8 cellular contexts compared by ENCODE assay signal in genomic region chr12:101698782-101699347, GRCh38. TPM values are rescaled to one million over a fixed set of nuclear protein-coding genes. Genes with fewer than 3 reads are reported as not detected.
DNase-seq lines count a peak whose midpoint lies in the region; TF ChIP-seq lines count a peak whose summit lies in the region.

No MANE protein-coding gene starts in this region.

- 77% methylated on average over 12 of the region's 12 CpGs for WGBS in esophagus muscularis mucosa

- H3K36me3 Mint-ChIP-seq in activated T-cell treated with anti-CD3 and anti-CD28 coated beads, Interleukin-2, amount 50 U/mL, for 24 hours (ENCODE audit: low read depth) = peaks cover 9% of the 10 kb centered on the region
- no peaks in the 10 kb centered on the region for H3K36me3 Mint-ChIP-seq in neural progenitor cell

- H3K4me3 ChIP-seq in SU-DHL-6 (ENCODE audit: insufficient read depth, low read length, poor library complexity, severe bottlenecking) (peak overlapping the region; percentile 66), esophagus muscularis mucosa (peak overlapping the region; percentile 70 to 94 (median 90)), neural progenitor cell (peak overlapping the region; percentile 83)

- no peaks in the 10 kb centered on the region for H3K9me3 ChIP-seq in SU-DHL-6 (ENCODE audit: insufficient read depth, low read length)
- no peaks in the 10 kb centered on the region for H3K9me3 ChIP-seq in esophagus muscularis mucosa
- H3K9me3 ChIP-seq in neural progenitor cell (ENCODE audit: low read depth) = no peaks in the 10 kb centered on the region

- peak overlapping the region; percentile 85 for H3K4me3 Mint-ChIP-seq in activated T-cell treated with anti-CD3 and anti-CD28 coated beads, Interleukin-2, amount 50 U/mL, for 24 hours
- H3K4me3 Mint-ChIP-seq in neural progenitor cell = peak overlapping the region; percentile 94

- H3K4me1 ChIP-seq in esophagus muscularis mucosa (peaks cover 61 to 74% (median 70%) of the 10 kb centered on the region in 4 donors), neural progenitor cell (no peaks in the 10 kb centered on the region)

- no peak overlapping the region for H3K27ac ChIP-seq in SU-DHL-6 (ENCODE audit: low read depth, low read length)
- H3K27ac ChIP-seq in esophagus muscularis mucosa (replicated peaks in 1 of 4) = peak overlapping the region; percentile 89 to 97 (median 96)
- H3K27ac ChIP-seq in neural progenitor cell = no peak overlapping the region

- peaks cover 45% of the 10 kb centered on the region for H3K4me1 Mint-ChIP-seq in activated T-cell treated with anti-CD3 and anti-CD28 coated beads, Interleukin-2, amount 50 U/mL, for 24 hours (ENCODE audit: low read depth)
- H3K4me1 Mint-ChIP-seq in neural progenitor cell = peaks cover 16% of the 10 kb centered on the region

- DNase-seq in activated T-cell treated with anti-CD3 and anti-CD28 coated beads, Interleukin-2, amount 50 U/mL, for 24 hours = no peak
- DNase-seq in activated T-cell treated with anti-CD3 and anti-CD28 coated beads for 4 hours (no peak), esophagus muscularis mucosa (ENCODE audit: extremely low spot score) (no peak), neural progenitor cell (ENCODE audit: low spot score) (no peak), NOMO-1 (lab: John Stamatoyannopoulos, UW; ENCODE audit: unreplicated experiment in 2 of 2) (no peak), middle frontal gyrus (ENCODE audit: extremely low spot score, low spot score) (no peak)
- DNase-seq in activated CD4-positive, CD25-positive, alpha-beta regulatory T cell treated with anti-CD3 and anti-CD28 coated beads, Interleukin-2, amount 50 U/mL, for 72 hours = no peak

- H4K20me1 ChIP-seq in SU-DHL-6 (ENCODE audit: low read depth, low read length) (no peaks in the 10 kb centered on the region), neural progenitor cell (ENCODE audit: low read depth) (peaks cover 3% of the 10 kb centered on the region)

- no peaks in the 10 kb centered on the region for H3K9me3 Mint-ChIP-seq in activated T-cell treated with anti-CD3 and anti-CD28 coated beads, Interleukin-2, amount 50 U/mL, for 24 hours
- H3K9me3 Mint-ChIP-seq in neural progenitor cell = no peaks in the 10 kb centered on the region

- H3K36me3 ChIP-seq in SU-DHL-6 (ENCODE audit: low read length) = no peaks in the 10 kb centered on the region
- no peaks in the 10 kb centered on the region for H3K36me3 ChIP-seq in esophagus muscularis mucosa
- H3K36me3 ChIP-seq in neural progenitor cell = no peaks in the 10 kb centered on the region

- peaks cover 5% of the 10 kb centered on the region; the same call in 1 of the 2 replicates for H3F3A ChIP-seq in SU-DHL-6 (ENCODE audit: insufficient read depth)
- H3F3A ChIP-seq in neural progenitor cell (ENCODE audit: low read depth) = no peaks in the 10 kb centered on the region

- no peaks in the 10 kb centered on the region for H3K79me2 ChIP-seq in SU-DHL-6 (ENCODE audit: insufficient read depth, low read length)
- H3K79me2 ChIP-seq in neural progenitor cell (ENCODE audit: low read depth) = no peaks in the 10 kb centered on the region

- peak overlapping the region; percentile 85 for H3K27ac Mint-ChIP-seq in activated T-cell treated with anti-CD3 and anti-CD28 coated beads, Interleukin-2, amount 50 U/mL, for 24 hours
- H3K27ac Mint-ChIP-seq in neural progenitor cell = peak overlapping the region; percentile 52

- TF ChIP-seq CTCF in SU-DHL-6 (IDR thresholded peaks at IDR 0.05; ENCODE audit: insufficient read depth, low read length, poor library complexity, severe bottlenecking) (peak; percentile 18), esophagus muscularis mucosa (IDR thresholded peaks at IDR 0.05) (no peak), neural progenitor cell (IDR thresholded peaks at IDR 0.05) (peak; percentile 9)

- no peak overlapping the region for H3K9ac ChIP-seq in SU-DHL-6 (ENCODE audit: low read length)
- H3K9ac ChIP-seq in neural progenitor cell = no peak overlapping the region

- TF ChIP-seq POLR2A in esophagus muscularis mucosa (IDR thresholded peaks at IDR 0.05; ENCODE audit: low read depth) = no peak

- H3K4me2 ChIP-seq in SU-DHL-6 (ENCODE audit: low read depth, low read length, poor library complexity, severe bottlenecking) (peak overlapping the region; percentile 78), neural progenitor cell (peak overlapping the region; percentile 97)

- H2AFZ ChIP-seq in SU-DHL-6 (ENCODE audit: low read depth, low read length, severe bottlenecking) (no peak overlapping the region), neural progenitor cell (replicated peaks) (no peak overlapping the region)

- TF ChIP-seq EP300 in esophagus muscularis mucosa (IDR thresholded peaks at IDR 0.05) = no peak

- intact Hi-C loops in esophagus muscularis mucosa (cut with DNase I) = loop anchor here (5.0 kb wide), 1 partner anchor 363 kb away; the partner anchor contains the start of gene WASHC3

- H3K9me2 ChIP-seq in SU-DHL-6 (replicated peaks; ENCODE audit: insufficient read depth, low read length) = no peaks in the 10 kb centered on the region

- H3K27me3 Mint-ChIP-seq in activated T-cell treated with anti-CD3 and anti-CD28 coated beads, Interleukin-2, amount 50 U/mL, for 24 hours = peaks cover 3% of the 10 kb centered on the region
- H3K27me3 Mint-ChIP-seq in neural progenitor cell (ENCODE audit: insufficient read depth, low read depth) = peaks cover 12% of the 10 kb centered on the region

- H3K27me3 ChIP-seq in SU-DHL-6 (ENCODE audit: low read length) = no peaks in the 10 kb centered on the region
- no peaks in the 10 kb centered on the region for H3K27me3 ChIP-seq in esophagus muscularis mucosa
- peaks cover 42% of the 10 kb centered on the region for H3K27me3 ChIP-seq in neural progenitor cell

RNA-seq across cellular contexts. Expression of gene CHPT1, which starts 1.4 kb away (rescaled TPM):
- 100 to 1,000 TPM in 1 of 4 donors, 10 to 100 TPM in 3; 57.5 to 180 (median 83.8) TPM for total RNA-seq in esophagus muscularis mucosa
- total RNA-seq in neural progenitor cell (ENCODE audit: low replicate concordance) = 6.5 and 12.7 TPM in 2 replicates

RNA-seq across cellular contexts. Expression of gene SYCP3, which starts 40.4 kb away (rescaled TPM):
- not detected for total RNA-seq in esophagus muscularis mucosa
- 0.03 and 0.04 TPM in 2 replicates for total RNA-seq in neural progenitor cell (ENCODE audit: low replicate concordance)

Comparison
In these comparisons a context has a peak if more than half of its experiments do, and no peak if none do; other contexts are left out.
1. H3K27ac ChIP-seq: peak in esophagus muscularis mucosa (4 of 4); none in SU-DHL-6 (single experiment) and neural progenitor cell (single experiment).
2. CTCF ChIP-seq: peak in SU-DHL-6 (single experiment) and neural progenitor cell (single experiment); none in esophagus muscularis mucosa (0 of 3).
3. Peak in every context shown above with its lines, with median percentiles within 50 percentile points of each other: H3K4me3 ChIP-seq.